In the genomic region with DNA sequence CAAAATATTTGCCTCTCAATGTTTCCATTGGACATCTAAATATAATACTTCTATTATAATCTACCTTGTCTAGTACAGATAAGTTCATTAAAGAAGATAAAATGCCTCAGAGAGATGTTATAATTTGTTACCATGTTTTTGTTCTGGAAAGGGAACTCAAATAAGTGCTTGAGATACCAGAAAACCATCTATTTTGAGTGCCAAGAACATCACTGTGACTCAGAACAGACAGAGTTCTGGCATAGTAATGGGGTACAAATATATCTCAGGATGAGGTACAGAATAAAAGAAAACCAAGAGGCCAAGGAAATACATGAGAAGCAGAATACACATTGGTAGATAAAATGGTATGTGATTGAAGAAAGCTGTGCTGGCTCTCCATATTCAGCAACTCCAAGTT, we compare ENCODE assay signal across 1 cellular context.
TF ChIP-seq lines count a peak whose summit lies in the region.

No MANE protein-coding gene starts in this region.

TF ChIP-seq in IMR-90, 13 proteins besides CTCF, POLR2A, EP300 and RAD21 (continued from another document):
- TF ChIP-seq, protein P1, sequence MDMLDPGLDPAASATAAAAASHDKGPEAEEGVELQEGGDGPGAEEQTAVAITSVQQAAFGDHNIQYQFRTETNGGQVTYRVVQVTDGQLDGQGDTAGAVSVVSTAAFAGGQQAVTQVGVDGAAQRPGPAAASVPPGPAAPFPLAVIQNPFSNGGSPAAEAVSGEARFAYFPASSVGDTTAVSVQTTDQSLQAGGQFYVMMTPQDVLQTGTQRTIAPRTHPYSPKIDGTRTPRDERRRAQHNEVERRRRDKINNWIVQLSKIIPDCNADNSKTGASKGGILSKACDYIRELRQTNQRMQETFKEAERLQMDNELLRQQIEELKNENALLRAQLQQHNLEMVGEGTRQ (IDR thresholded peaks at IDR 0.05; ENCODE audit: low read depth, low read length): no peak
- TF ChIP-seq MAFK (IDR thresholded peaks at IDR 0.05; ENCODE audit: low read depth, low read length): no peak
